In the genomic region with DNA sequence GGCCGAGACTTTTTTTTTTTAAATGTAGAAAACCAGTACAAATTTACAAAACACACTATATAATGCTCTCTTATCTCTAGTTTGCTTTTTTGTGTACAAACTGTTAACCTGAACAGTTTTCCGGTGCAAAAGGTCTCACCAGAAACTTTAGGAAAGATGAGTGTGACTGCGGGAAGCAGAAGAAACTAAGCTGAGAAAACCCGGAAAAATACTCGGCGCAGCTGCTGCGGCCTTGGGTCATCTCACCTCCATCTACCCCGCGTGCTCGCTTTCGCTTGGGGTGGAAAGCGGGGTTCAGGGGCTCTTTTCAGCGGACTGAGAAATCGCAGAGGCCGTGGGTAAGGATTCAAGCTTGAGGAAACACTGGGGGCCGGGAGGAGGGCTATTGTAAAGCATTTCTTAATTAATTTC, we compare ENCODE assay signal across 11 cellular contexts. TPM values are rescaled to one million over a fixed set of nuclear protein-coding genes. Genes with fewer than 3 reads are reported as not detected.
DNase-seq lines count a peak whose midpoint lies in the region; ATAC-seq, FAIRE-seq and TF ChIP-seq lines count a peak whose summit lies in the region.
"Had no signal": no experiment of that assay in that cellular context is flagged by ENCODE, and none has a peak within 500 bp of the region (broad histone marks: within the 10 kb centered on the region; RNA-seq: fewer than 3 reads in every experiment).

No MANE protein-coding gene starts in this region.

- H3K9me3 ChIP-seq in kidney (ENCODE audit: control insufficient read depth in 1 of 2, low read length in 2 of 2), result no peaks in the 10 kb centered on the region
- no peaks in the 10 kb centered on the region for H3K9me3 ChIP-seq in aorta (ENCODE audit: control insufficient read depth, low read length)
- H3K9me3 ChIP-seq in BE2C, result no peaks in the 10 kb centered on the region

- H3K27ac ChIP-seq in brain microvascular endothelial cell, result no peak overlapping the region
- peak overlapping the region; percentile 94 to 96 for H3K27ac ChIP-seq in kidney (ENCODE audit: low read depth in 2 of 2, low read length in 2 of 2)
- peak overlapping the region; percentile 99 for H3K27ac ChIP-seq in substantia nigra (ENCODE audit: low read depth, low read length, poor library complexity, severe bottlenecking)
- no peak overlapping the region for H3K27ac ChIP-seq in aorta (ENCODE audit: low read depth in 1 of 2, low read length in 2 of 2)
- H3K27ac ChIP-seq: 22Rv1 had no signal

- intact Hi-C loops in kidney (cut with DNase I) (no loop called here), aorta (cut with DNase I) (no loop called here)

- H3K9ac ChIP-seq in kidney (ENCODE audit: low read length in 2 of 2), result peak overlapping the region; percentile 6 to 100

- H3K36me3 ChIP-seq in brain microvascular endothelial cell (replicated peaks), result no peaks in the 10 kb centered on the region
- H3K36me3 ChIP-seq in kidney (ENCODE audit: control insufficient read depth in 1 of 2, insufficient read depth in 2 of 2, low read length in 2 of 2), result no peaks in the 10 kb centered on the region
- no peaks in the 10 kb centered on the region for H3K36me3 ChIP-seq in aorta (ENCODE audit: control insufficient read depth in 1 of 2, insufficient read depth in 2 of 2, low read length in 1 of 2)
- no peaks in the 10 kb centered on the region for H3K36me3 ChIP-seq in BE2C

- no peak for FAIRE-seq in kidney (lab: Jason Lieb, UNC)
- FAIRE-seq: K562 had no signal

- 87 to 89% methylated on average over 16 of the region's 16 CpGs for WGBS in aorta, 2 donors

- TF ChIP-seq CTCF in brain microvascular endothelial cell (IDR thresholded peaks at IDR 0.05; ENCODE audit: low read depth, low read length, missing control alignments), result no peak
- no peak for TF ChIP-seq CTCF in kidney (IDR thresholded peaks at IDR 0.05; ENCODE audit: borderline replicate concordance, extremely low read depth, insufficient read depth)
- no peak for TF ChIP-seq CTCF in BE2C (IDR thresholded peaks at IDR 0.05; ENCODE audit: low read depth, low read length)

- H3K4me1 ChIP-seq in kidney (ENCODE audit: control insufficient read depth in 1 of 2, insufficient read depth in 1 of 2, low read depth in 1 of 2, low read length in 2 of 2) (no peaks in the 10 kb centered on the region), aorta (ENCODE audit: control insufficient read depth in 1 of 2, insufficient read depth in 2 of 2, low read length in 2 of 2) (no peaks in the 10 kb centered on the region), BE2C (no peaks in the 10 kb centered on the region)

- DNase-seq in DMS 273 (lab: John Stamatoyannopoulos, UW; ENCODE audit: unreplicated experiment) (peak; percentile 52), DMS 273 treated with DMSO at 0.1 percent for 48 hours (lab: John Stamatoyannopoulos, UW) (no peak), brain microvascular endothelial cell (no peak), kidney (no peak), substantia nigra (lab: John Stamatoyannopoulos, UW) (peak in 2 of 49 donors; percentile 23 to 33), aorta (no peak), BE2C (no peak)
- DNase-seq: cortex of kidney had no signal

- H3K4me3 ChIP-seq in brain microvascular endothelial cell (ENCODE audit: low read depth, low read length), result peak overlapping the region; percentile 64
- peak overlapping the region; percentile 73 to 87 for H3K4me3 ChIP-seq in kidney (ENCODE audit: low read length in 2 of 2)
- no peak overlapping the region for H3K4me3 ChIP-seq in aorta (ENCODE audit: low read length in 2 of 2)
- no peak overlapping the region for H3K4me3 ChIP-seq in BE2C (ENCODE audit: low read depth, low read length)
- H3K4me3 ChIP-seq: K562 had no signal

- no peak for ATAC-seq in esophagus mucosa
- no peak for ATAC-seq in aorta (ENCODE audit: low FRiP score)
- ATAC-seq: K562 had no signal

- in situ Hi-C loops in brain microvascular endothelial cell (cut with HindIII; ENCODE audit: low pct_ligation_motif_present, low sequenced_read_pairs), result no loop called here

- peaks cover 34% of the 10 kb centered on the region for H3K27me3 ChIP-seq in brain microvascular endothelial cell (replicated peaks)
- peaks cover 0 to 3% of the 10 kb centered on the region in 2 donors for H3K27me3 ChIP-seq in aorta (ENCODE audit: control insufficient read depth in 1 of 2, insufficient read depth in 2 of 2, low read length in 1 of 2)
- H3K27me3 ChIP-seq in BE2C, result peaks cover 74% of the 10 kb centered on the region

RNA-seq across cellular contexts. Expression of gene SALL1, which starts 1.8 kb away (rescaled TPM):
- total RNA-seq in kidney (75.3 TPM), esophagus mucosa (not detected), aorta (not detected)
- polyA plus RNA-seq in kidney (ENCODE audit: insufficient read depth, low read depth, low replicate concordance) (15.3 TPM), aorta (not detected)
- polyA plus RNA-seq in BE2C (2012; ENCODE audit: insufficient read depth, insufficient read length, low read depth), result not detected
- total RNA-seq: K562 had no signal
- polyA plus RNA-seq: K562 had no signal

Comparison
In these comparisons a context has a peak if more than half of its experiments do, and no peak if none do; other contexts are left out.
1. H3K27ac ChIP-seq: peak in kidney (2 of 2) and substantia nigra (single experiment); none in brain microvascular endothelial cell (single experiment) and aorta (0 of 2).
2. H3K4me3 ChIP-seq: peak in brain microvascular endothelial cell (single experiment) and kidney (2 of 2); none in aorta (0 of 2) and BE2C (single experiment).
3. RNA of gene SALL1, which starts 1.8 kb away (total RNA-seq): 75.3 TPM in kidney (single experiment); not detected in esophagus mucosa (single experiment) and not detected in aorta; every median in the first group is over 10 times any median in the second.